ENCODE assay signal across 8 cellular contexts in the genomic region with DNA sequence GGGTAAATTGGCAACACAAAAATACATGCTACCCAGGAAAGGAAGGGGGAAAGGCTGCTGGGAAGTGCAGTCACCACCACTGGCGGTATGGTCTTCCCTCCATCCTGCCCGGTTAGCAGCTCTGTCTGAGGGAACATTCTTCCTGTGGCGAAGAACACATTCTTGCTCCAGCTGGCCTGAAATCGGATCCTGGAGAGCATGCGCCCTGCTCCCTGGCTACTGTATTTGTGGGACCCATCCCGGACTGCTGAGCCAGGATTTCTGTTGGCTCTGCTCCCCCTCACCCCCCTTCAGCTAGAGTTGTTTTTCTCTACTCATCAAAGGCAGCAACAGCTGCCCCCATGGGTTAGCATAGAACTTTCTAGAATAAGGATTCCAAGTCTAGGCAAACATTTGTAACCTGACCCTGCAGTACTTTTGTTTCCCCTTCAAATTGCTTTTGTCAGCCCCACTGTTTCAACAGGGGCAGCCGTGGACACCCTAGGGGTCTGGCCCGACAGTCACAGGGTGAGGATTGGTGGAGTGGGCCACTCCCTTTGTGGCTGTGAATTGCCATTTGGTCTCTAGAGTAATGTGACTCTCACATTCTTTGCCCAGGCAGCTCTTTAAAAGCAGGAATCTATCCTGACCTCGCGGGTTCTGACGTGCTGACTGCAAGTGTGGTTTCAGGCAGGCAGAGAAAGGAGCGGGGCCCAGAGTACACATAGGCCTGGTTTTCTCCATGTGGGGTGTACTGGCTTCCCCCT.
DNase-seq lines count a peak whose midpoint lies in the region; ATAC-seq and TF ChIP-seq lines count a peak whose summit lies in the region.

No MANE protein-coding gene starts in this region.

- peak overlapping the region; percentile 59 for H4K8ac ChIP-seq in mesenchymal stem cell (ENCODE audit: low read length)

- H2AFZ ChIP-seq in mesenchymal stem cell (ENCODE audit: low read depth, low read length), result no peak overlapping the region

- H3K79me1 ChIP-seq in mesenchymal stem cell (replicated peaks; ENCODE audit: low read length, poor library complexity, severe bottlenecking), result no peaks in the 10 kb centered on the region

- H3K23ac ChIP-seq in mesenchymal stem cell (ENCODE audit: low read length in 2 of 2), result no peak overlapping the region

- DNase-seq in Daoy (ENCODE audit: low read depth), result peak; percentile 94
- DNase-seq in effector memory CD4-positive, alpha-beta T cell, result no peak
- peak; percentile 98 for DNase-seq in mesenchymal stem cell
- no peak for DNase-seq in SKM-1 treated with dmso at 0.1 percent for 144 hours (lab: John Stamatoyannopoulos, UW; ENCODE audit: unreplicated experiment)

- H3K4me3 ChIP-seq in effector memory CD4-positive, alpha-beta T cell (ENCODE audit: insufficient read depth, low read depth, low read length, poor library complexity, severe bottlenecking), result no peak overlapping the region
- H3K4me3 ChIP-seq in mesenchymal stem cell (ENCODE audit: insufficient read depth in 1 of 2, low read depth in 1 of 2, low read length in 2 of 2) (peak overlapping the region in 1 of 2 experiments; percentile 50), thymus (ENCODE audit: low read length) (no peak overlapping the region)

- H3K14ac ChIP-seq in mesenchymal stem cell (ENCODE audit: low read length in 2 of 2), result no peak overlapping the region

- no peaks in the 10 kb centered on the region for H3K9me3 ChIP-seq in effector memory CD4-positive, alpha-beta T cell (ENCODE audit: control insufficient read depth, low read length)
- no peaks in the 10 kb centered on the region for H3K9me3 ChIP-seq in mesenchymal stem cell (ENCODE audit: control insufficient read depth, low read length)
- no peaks in the 10 kb centered on the region for H3K9me3 ChIP-seq in thymus (ENCODE audit: control insufficient read depth)

- ATAC-seq in HG03135 (IDR thresholded peaks at IDR 0.05; ENCODE audit: unreplicated experiment), result peak; percentile 38
- ATAC-seq in SK-N-SH treated with all-trans-retinoic acid at 6 μM for 48 hours, result peak; percentile 88
- ATAC-seq in HG02763 (IDR thresholded peaks at IDR 0.05; ENCODE audit: unreplicated experiment), result no peak

- H2BK5ac ChIP-seq in mesenchymal stem cell (ENCODE audit: low read depth, low read length, poor library complexity, severe bottlenecking), result peak overlapping the region; percentile 84

- H3K4me2 ChIP-seq in mesenchymal stem cell (ENCODE audit: low read length, poor library complexity, severe bottlenecking), result no peak overlapping the region

- peaks cover 31% of the 10 kb centered on the region for H3K4me1 ChIP-seq in effector memory CD4-positive, alpha-beta T cell (ENCODE audit: control insufficient read depth, insufficient read depth, low read length, poor library complexity, severe bottlenecking)
- H3K4me1 ChIP-seq in mesenchymal stem cell (ENCODE audit: control insufficient read depth, insufficient read depth, low read depth, low read length) (peaks cover 27% of the 10 kb centered on the region), thymus (ENCODE audit: control insufficient read depth, insufficient read depth, low read length) (peaks cover 21% of the 10 kb centered on the region)

- peak overlapping the region; percentile 88 for H3K9ac ChIP-seq in mesenchymal stem cell (ENCODE audit: low read length)

- peak overlapping the region; percentile 75 to 84 for H2BK12ac ChIP-seq in mesenchymal stem cell (ENCODE audit: low read length in 2 of 2)

- peak overlapping the region; percentile 73 to 93 for H3K4ac ChIP-seq in mesenchymal stem cell (ENCODE audit: low read depth in 1 of 2, low read length in 2 of 2)

- H2BK15ac ChIP-seq in mesenchymal stem cell (ENCODE audit: low read depth, poor library complexity, severe bottlenecking), result no peak overlapping the region

- peak overlapping the region; percentile 44 for H3K27ac ChIP-seq in effector memory CD4-positive, alpha-beta T cell (ENCODE audit: insufficient read depth, low read length, poor library complexity, severe bottlenecking)
- peak overlapping the region; percentile 99 for H3K27ac ChIP-seq in mesenchymal stem cell (ENCODE audit: low read length, poor library complexity, severe bottlenecking)
- H3K27ac ChIP-seq in thymus (ENCODE audit: low read depth), result peak overlapping the region; percentile 61

- no peaks in the 10 kb centered on the region for H3K36me3 ChIP-seq in effector memory CD4-positive, alpha-beta T cell (ENCODE audit: control insufficient read depth, insufficient read depth, low read length)
- H3K36me3 ChIP-seq in mesenchymal stem cell (ENCODE audit: control insufficient read depth in 1 of 2, insufficient read depth in 2 of 2, low read depth in 1 of 2, low read length in 2 of 2) (no peaks in the 10 kb centered on the region), thymus (ENCODE audit: control insufficient read depth, insufficient read depth) (no peaks in the 10 kb centered on the region)

- WGBS in mesenchymal stem cell, result 9% methylated on average over 12 of the region's 12 CpGs
- WGBS in thymus, result 66% methylated on average over 12 of the region's 12 CpGs

- H3K18ac ChIP-seq in mesenchymal stem cell (ENCODE audit: low read depth in 1 of 2, low read length in 2 of 2), result peak overlapping the region; percentile 41 to 94

- peak overlapping the region; percentile 65 for H2AK5ac ChIP-seq in mesenchymal stem cell (ENCODE audit: low read length, severe bottlenecking)

- H4K91ac ChIP-seq in mesenchymal stem cell (ENCODE audit: low read length), result peak overlapping the region; percentile 92

- H2BK120ac ChIP-seq in mesenchymal stem cell (ENCODE audit: low read depth, low read length), result peak overlapping the region; percentile 93

- no peaks in the 10 kb centered on the region for H3K27me3 ChIP-seq in effector memory CD4-positive, alpha-beta T cell (replicated peaks; ENCODE audit: control insufficient read depth, insufficient read depth, low read length, poor library complexity, severe bottlenecking)
- H3K27me3 ChIP-seq in mesenchymal stem cell (ENCODE audit: control insufficient read depth in 1 of 2, insufficient read depth in 1 of 2, low read length in 2 of 2) (no peaks in the 10 kb centered on the region), thymus (ENCODE audit: control insufficient read depth, insufficient read depth) (no peaks in the 10 kb centered on the region)

TF ChIP-seq in SK-N-SH treated with all-trans-retinoic acid at 6 μM for 48 hours, 23 proteins besides CTCF, POLR2A, EP300 and RAD21:
- TF ChIP-seq ZFP3 (CRISPR knock-in tag; IDR thresholded peaks at IDR 0.05) (no peak), CSDC2 (CRISPR knock-in tag; IDR thresholded peaks at IDR 0.05) (no peak; the same call in 1 of the 2 replicates), OSR1 (CRISPR knock-in tag; IDR thresholded peaks at IDR 0.05) (peak; percentile 78; the same call in 1 of the 2 replicates), PPARA (CRISPR knock-in tag; IDR thresholded peaks at IDR 0.05; ENCODE audit: borderline replicate concordance) (no peak)
TF ChIP-seq in SK-N-SH treated with all-trans-retinoic acid at 6 μM for 48 hours: peak in this region for 1.

Comparison
In these comparisons a context has a peak if more than half of its experiments do, and no peak if none do; other contexts are left out.
1. DNase-seq: peak in Daoy (single experiment) and mesenchymal stem cell (single experiment); none in effector memory CD4-positive, alpha-beta T cell (0 of 3) and SKM-1 treated with dmso at 0.1 percent for 144 hours (single experiment).
2. H3K27ac ChIP-seq: peak in every context shown above with its lines; median percentile 99 in mesenchymal stem cell; 61 in thymus; 44 in effector memory CD4-positive, alpha-beta T cell.